15 cellular contexts compared by ENCODE assay signal in genomic region chr13:106145070-106145469, GRCh38.
A peak's percentile ranks its signal among the peaks of the same experiment; 100 is the strongest.
DNase-seq lines count a peak whose midpoint lies in the region; ATAC-seq and TF ChIP-seq lines count a peak whose summit lies in the region.
"Had no signal": no experiment of that assay in that cellular context is flagged by ENCODE, and none has a peak within 500 bp of the region (broad histone marks: within the 10 kb centered on the region; RNA-seq: fewer than 3 reads in every experiment).

No MANE protein-coding gene starts in this region.

- H3K9ac ChIP-seq in HCT116 (ENCODE audit: low read length): 0 out of 2 replicates have a peak overlapping the region, but pooled peaks have one; percentile 15

- no peak overlapping the region for H2AFZ ChIP-seq in HCT116 (ENCODE audit: low read depth, low read length, poor library complexity, severe bottlenecking)

- no peaks in the 10 kb centered on the region for H3K36me3 ChIP-seq in HCT116 (ENCODE audit: control insufficient read depth in 1 of 2, insufficient read depth in 2 of 2, low read length in 2 of 2)
- no peaks in the 10 kb centered on the region for H3K36me3 ChIP-seq in RWPE2 (ENCODE audit: low read depth)
- no peaks in the 10 kb centered on the region for H3K36me3 ChIP-seq in stomach
- no peaks in the 10 kb centered on the region for H3K36me3 ChIP-seq in SJCRH30

- intact Hi-C loops in HCT116 (cut with micrococcal nuclease): loop anchor here (10.0 kb wide), 1 partner anchor 200 kb away; no protein-coding TSS in a partner anchor
- intact Hi-C loops in left colon (cut with DNase I, micrococcal nuclease): no loop called here
- intact Hi-C loops in stomach (cut with DNase I; ENCODE audit: low total_unique reads): no loop called here

- no peak for DNase-seq in HCT116 (ENCODE audit: low read depth, low spot score)
- no peak for DNase-seq in RWPE2 (ENCODE audit: low spot score)
- no peak for DNase-seq in left colon
- no peak for DNase-seq in stomach
- no peak for DNase-seq in SJCRH30
- DNase-seq in NCI-H187 treated with DMSO at 0.1 percent for 48 hours (lab: John Stamatoyannopoulos, UW): no peak
- no peak for DNase-seq in SKM-1 treated with dmso at 0.1 percent for 144 hours (lab: John Stamatoyannopoulos, UW; ENCODE audit: unreplicated experiment)
- DNase-seq: CD4-positive, alpha-beta memory T cell; GF-D8; GOT3; Karpas-422; NCI-H1105 treated with DMSO at 0.1 percent for 48 hours; NCI-H1930 had no signal

- BruUV-seq in HCT116 (replicated peaks; lab: Mats Ljungman, UMichigan): no TSS peak

- TF ChIP-seq EP300 in stomach (IDR thresholded peaks at IDR 0.05): no peak

- H3K4me1 ChIP-seq in HCT116 (ENCODE audit: control insufficient read depth in 1 of 2, insufficient read depth in 2 of 2, low read length in 2 of 2) (peaks cover 52 to 59% of the 10 kb centered on the region in 2 experiments), RWPE2 (ENCODE audit: insufficient read depth, poor library complexity, severe bottlenecking) (peaks cover 43% of the 10 kb centered on the region), stomach (peaks cover 0 to 17% (median 4%) of the 10 kb centered on the region in 4 donors), SJCRH30 (no peaks in the 10 kb centered on the region)

- CTCF ChIA-PET in HCT116 (lab: Charles Lee): interaction anchor here (1.3 kb wide), 1 partner anchor 368 kb away, joined by 3 read pairs; no protein-coding TSS in a partner anchor

- TF ChIP-seq RAD21 in HCT116 (IDR thresholded peaks at IDR 0.05; ENCODE audit: low read depth): no peak

- H3K79me2 ChIP-seq in HCT116 (ENCODE audit: insufficient read depth, low read length): no peaks in the 10 kb centered on the region

- ATAC-seq in HCT116 (no peak), RWPE2 (ENCODE audit: low read depth) (no peak), left colon (peak; percentile 48)

- TF ChIP-seq POLR2A in HCT116 (IDR thresholded peaks at IDR 0.05; ENCODE audit: borderline replicate concordance, extremely low read depth, insufficient read depth, insufficient read length) (no peak), stomach (IDR thresholded peaks at IDR 0.05) (no peak)

- peak overlapping the region; percentile 62 for H3K4me2 ChIP-seq in HCT116 (ENCODE audit: low read length)

- H3K9me2 ChIP-seq in HCT116 (ENCODE audit: insufficient read depth): no peaks in the 10 kb centered on the region

- no peaks in the 10 kb centered on the region for H3K9me3 ChIP-seq in HCT116 (ENCODE audit: control insufficient read depth in 1 of 2, insufficient read depth in 1 of 2, low read depth in 1 of 2, low read length in 2 of 2)
- H3K9me3 ChIP-seq in RWPE2 (ENCODE audit: severe bottlenecking): no peaks in the 10 kb centered on the region
- no peaks in the 10 kb centered on the region for H3K9me3 ChIP-seq in stomach
- H3K9me3 ChIP-seq in SJCRH30 (replicated peaks): no peaks in the 10 kb centered on the region

- WGBS in stomach, 5 donors: 68 to 87% (median 84%) methylated on average over 1 of the region's 1 CpG

- RAD21 ChIA-PET in HCT116 (lab: Charles Lee; ENCODE audit: low non-redundant PET in 1 of 2, low total read pairs in 2 of 2, uncharacterized antibody in 2 of 2, unreplicated experiment in 2 of 2): interaction anchor here in 1 of 2 experiments (1.3 kb wide), 1 partner anchor 41 kb away, joined by 4 read pairs; no protein-coding TSS in a partner anchor

- POLR2A ChIA-PET in HCT116 (lab: Charles Lee): no interaction called here

- no peak for TF ChIP-seq CTCF in HCT116 (IDR thresholded peaks at IDR 0.05 in 2 of 3, conservative IDR thresholded peaks at IDR 0.05 in 1 of 3; ENCODE audit: borderline replicate concordance in 1 of 3, insufficient read depth in 1 of 3, low read depth in 2 of 3, low read length in 2 of 3)
- TF ChIP-seq CTCF in RWPE2 (IDR thresholded peaks at IDR 0.05; ENCODE audit: poor library complexity, severe bottlenecking): no peak
- TF ChIP-seq CTCF in stomach (IDR thresholded peaks at IDR 0.05): no peak

- H3K27ac ChIP-seq in HCT116 (ENCODE audit: low read depth, low read length) (peak overlapping the region; percentile 73), RWPE2 (ENCODE audit: poor library complexity, severe bottlenecking) (peak overlapping the region; percentile 96), stomach (peak overlapping the region in 3 of 5 donors; percentile 63 to 71 (median 63)), SJCRH30 (no peak overlapping the region)
- H3K27ac ChIP-seq: HL-60, RWPE1 had no signal

- H3K27me3 ChIP-seq in HCT116 (ENCODE audit: insufficient read depth, low read length) (no peaks in the 10 kb centered on the region), RWPE2 (ENCODE audit: insufficient read depth, poor library complexity, severe bottlenecking) (no peaks in the 10 kb centered on the region), stomach (no peaks in the 10 kb centered on the region), SJCRH30 (no peaks in the 10 kb centered on the region)

- no peaks in the 10 kb centered on the region for H4K20me1 ChIP-seq in HCT116 (ENCODE audit: insufficient read depth)

- peak overlapping the region in 1 of 2 experiments; percentile 25; a peak in 1 of 4 replicates for H3K4me3 ChIP-seq in HCT116 (replicated peaks in 1 of 2; ENCODE audit: low read depth in 1 of 2, low read length in 2 of 2)
- H3K4me3 ChIP-seq in RWPE2 (ENCODE audit: severe bottlenecking): no peak overlapping the region
- no peak overlapping the region for H3K4me3 ChIP-seq in stomach
- no peak overlapping the region for H3K4me3 ChIP-seq in SJCRH30

TF ChIP-seq in HCT116, 20 proteins besides CTCF, POLR2A, EP300 and RAD21:
- TF ChIP-seq FOSL1 (IDR thresholded peaks at IDR 0.05; ENCODE audit: low read depth): no peak
- TF ChIP-seq REST (IDR thresholded peaks at IDR 0.05; ENCODE audit: low read depth): no peak
- no peak for TF ChIP-seq SIN3A (IDR thresholded peaks at IDR 0.05; ENCODE audit: low read depth)
- TF ChIP-seq ATF3 (IDR thresholded peaks at IDR 0.05): no peak
- TF ChIP-seq EZH2 (IDR thresholded peaks at IDR 0.05): no peak
- TF ChIP-seq SRF (IDR thresholded peaks at IDR 0.05; ENCODE audit: low read depth): no peak
